Comparison of ENCODE assay signal across 27 cellular contexts in genomic region chr14:32043624-32044023, GRCh38. TPM values are rescaled to one million over a fixed set of nuclear protein-coding genes. Genes with fewer than 3 reads are reported as not detected.
DNase-seq lines count a peak whose midpoint lies in the region; ATAC-seq, FAIRE-seq and TF ChIP-seq lines count a peak whose summit lies in the region.
"Had no signal": no experiment of that assay in that cellular context is flagged by ENCODE, and none has a peak within 500 bp of the region (broad histone marks: within the 10 kb centered on the region; RNA-seq: fewer than 3 reads in every experiment).

No MANE protein-coding gene starts in this region.

- CTCF ChIA-PET in HepG2 (lab: Yijun Ruan, JAX; ENCODE audit: low intra/inter-chr PET ratio, low total read pairs), result no interaction called here
- CTCF ChIA-PET in SK-N-SH (lab: Yijun Ruan, JAX), result no interaction called here

- H2AFZ ChIP-seq in HepG2 (ENCODE audit: low read length), result no peak overlapping the region
- H2AFZ ChIP-seq in OCI-LY3 (ENCODE audit: low read depth, low read length), result no peak overlapping the region
- no peak overlapping the region for H2AFZ ChIP-seq in SK-N-SH (ENCODE audit: low read depth)
- H2AFZ ChIP-seq: PC-9 had no signal

- H3K27me3 ChIP-seq in right lobe of liver (no peaks in the 10 kb centered on the region), HepG2 (ENCODE audit: control insufficient read depth in 1 of 2, insufficient read depth in 2 of 2, low read length in 2 of 2) (no peaks in the 10 kb centered on the region), OCI-LY3 (ENCODE audit: low read depth, low read length) (peaks cover 30% of the 10 kb centered on the region), spleen (replicated peaks in 1 of 7) (no peaks in the 10 kb centered on the region), SK-N-SH (ENCODE audit: insufficient read depth) (no peaks in the 10 kb centered on the region)
- H3K27me3 ChIP-seq: gastrocnemius medialis, upper lobe of left lung had no signal

- in situ Hi-C loops in HepG2 (cut with HindIII; ENCODE audit: extremely low pct_ligation_motif_present, low pct_unique_long_range_greater_than_20kb), result no loop called here

- H3K9me2 ChIP-seq in SK-N-SH, result no peaks in the 10 kb centered on the region

- POLR2A ChIA-PET in HepG2 (lab: Yijun Ruan, JAX) (no interaction called here), SK-N-SH (lab: Yijun Ruan, JAX) (no interaction called here)

- H3K79me2 ChIP-seq in HepG2 (ENCODE audit: insufficient read depth, low read length), result no peaks in the 10 kb centered on the region
- H3K79me2 ChIP-seq in OCI-LY3 (ENCODE audit: low read length), result no peaks in the 10 kb centered on the region
- H3K79me2 ChIP-seq in SK-N-SH (ENCODE audit: insufficient read depth), result no peaks in the 10 kb centered on the region

- TF ChIP-seq RAD21 in HepG2 (CRISPR knock-in tag; IDR thresholded peaks at IDR 0.05), result no peak
- no peak for TF ChIP-seq RAD21 in SK-N-SH (IDR thresholded peaks at IDR 0.05; ENCODE audit: low read length)

- TF ChIP-seq CTCF in right lobe of liver (IDR thresholded peaks at IDR 0.05) (no peak), HepG2 (CRISPR knock-in tag; IDR thresholded peaks at IDR 0.05) (no peak), OCI-LY3 (IDR thresholded peaks at IDR 0.05; ENCODE audit: low read depth, low read length) (no peak), spleen (IDR thresholded peaks at IDR 0.05 in 8 of 11, conservative IDR thresholded peaks at IDR 0.05 in 3 of 11) (no peak), SK-N-SH (IDR thresholded peaks at IDR 0.05) (no peak)

- FAIRE-seq in HepG2 (lab: Jason Lieb, UNC), result no peak
- FAIRE-seq: colon, H1 had no signal

- H3K4me1 ChIP-seq in right lobe of liver (no peaks in the 10 kb centered on the region), HepG2 (ENCODE audit: insufficient read depth, low read length) (peaks cover 9% of the 10 kb centered on the region), OCI-LY3 (ENCODE audit: low read length) (peaks cover 31% of the 10 kb centered on the region), spleen (peaks cover 3 to 25% (median 9%) of the 10 kb centered on the region in 6 donors), SK-N-SH (ENCODE audit: control insufficient read depth in 1 of 2, insufficient read depth in 2 of 2, low read depth in 1 of 2, low read length in 1 of 2) (no peaks in the 10 kb centered on the region; a peak in 1 of 4 replicates)
- H3K4me1 ChIP-seq: gastrocnemius medialis, psoas muscle, upper lobe of left lung had no signal

- DNase-seq in right lobe of liver (no peak), HepG2 (ENCODE audit: low spot score) (no peak), medulla oblongata (ENCODE audit: extremely low spot score) (peak; percentile 79), spleen (no peak), SK-N-SH (no peak)
- DNase-seq in activated CD4-positive, alpha-beta T cell treated with anti-CD3 and anti-CD28 coated beads for 48 hours, result no peak
- DNase-seq: activated CD4-positive, CD25-positive, alpha-beta regulatory T cell treated with anti-CD3 and anti-CD28 coated beads, Interleukin-2, amount 50 U/mL, for 72 hours; activated CD8-positive, alpha-beta T cell treated with anti-CD3 and anti-CD28 coated beads for 36 hours; amniotic stem cell; DMS79; effector CD4-positive, alpha-beta T cell; gastrocnemius medialis; GDM1; HFFc6; left colon; NCI-H1694 treated with DMSO at 0.1 percent for 48 hours; NCI-H510A treated with DMSO at 0.1 percent for 48 hours; PC-9; psoas muscle; SHP77; stimulated activated naive B cell treated with anti-CD40 and anti-IgM and Interleukin-4, amounts not matched to agents 10 μg/mL and 1 μg/mL and 100 μg/mL, for 72 hours; upper lobe of left lung had no signal

- TF ChIP-seq POLR2A in right lobe of liver (IDR thresholded peaks at IDR 0.05) (no peak), HepG2 (IDR thresholded peaks at IDR 0.05; ENCODE audit: insufficient read depth in 1 of 2, low read depth in 2 of 2, low read length in 2 of 2) (no peak), spleen (IDR thresholded peaks at IDR 0.05) (peak in 1 of 3 donors; percentile 35)

- no peaks in the 10 kb centered on the region for H3K36me3 ChIP-seq in right lobe of liver
- no peaks in the 10 kb centered on the region for H3K36me3 ChIP-seq in HepG2 (replicated peaks in 1 of 2; ENCODE audit: control insufficient read depth in 1 of 2, insufficient read depth in 2 of 2, low read length in 2 of 2)
- H3K36me3 ChIP-seq in OCI-LY3 (replicated peaks; ENCODE audit: low read depth, low read length), result no peaks in the 10 kb centered on the region
- H3K36me3 ChIP-seq in spleen, result no peaks in the 10 kb centered on the region
- no peaks in the 10 kb centered on the region for H3K36me3 ChIP-seq in SK-N-SH (replicated peaks in 1 of 2; ENCODE audit: control insufficient read depth in 1 of 2, insufficient read depth in 2 of 2, low read length in 1 of 2)
- H3K36me3 ChIP-seq: gastrocnemius medialis, upper lobe of left lung had no signal

- WGBS in right lobe of liver (ENCODE audit: insufficient coverage, low coverage, low lambda C conversion rate, missing lambda C conversion rate), result 30% methylated on average over 4 of the region's 4 CpGs
- WGBS in HepG2 (ENCODE audit: low lambda C conversion rate), result 70% methylated on average over 4 of the region's 4 CpGs
- 24 to 45% (median 30%) methylated on average over 4 of the region's 4 CpGs for WGBS in spleen, 5 donors
- 87% methylated on average over 4 of the region's 4 CpGs for WGBS in SK-N-SH (ENCODE audit: low lambda C conversion rate)

- no peak overlapping the region for H3K4me3 ChIP-seq in right lobe of liver
- H3K4me3 ChIP-seq in HepG2 (replicated peaks in 1 of 3; ENCODE audit: insufficient read depth in 1 of 3, low read depth in 2 of 3, low read length in 3 of 3), result no peak overlapping the region
- H3K4me3 ChIP-seq in OCI-LY3 (ENCODE audit: low read length), result no peak overlapping the region
- H3K4me3 ChIP-seq in spleen, result peak overlapping the region in 4 of 8 donors; percentile 0 to 43 (median 8)
- no peak overlapping the region for H3K4me3 ChIP-seq in SK-N-SH (ENCODE audit: low read depth in 2 of 2, low read length in 1 of 2)
- H3K4me3 ChIP-seq: gastrocnemius medialis, PC-9, psoas muscle, upper lobe of left lung had no signal

- H3K9me3 ChIP-seq in right lobe of liver (no peaks in the 10 kb centered on the region), HepG2 (ENCODE audit: low read length) (no peaks in the 10 kb centered on the region), OCI-LY3 (ENCODE audit: insufficient read depth, low read length) (no peaks in the 10 kb centered on the region), spleen (no peaks in the 10 kb centered on the region), SK-N-SH (no peaks in the 10 kb centered on the region)
- H3K9me3 ChIP-seq: gastrocnemius medialis, psoas muscle, upper lobe of left lung had no signal

- peak; percentile 49 to 63 (median 56) for ATAC-seq in right lobe of liver
- no peak for ATAC-seq in HepG2
- no peak for ATAC-seq in GM18870 (IDR thresholded peaks at IDR 0.05; ENCODE audit: unreplicated experiment)
- ATAC-seq: activated CD8-positive, alpha-beta T cell treated with anti-CD3 and anti-CD28 coated beads for 36 hours; gastrocnemius medialis; left colon; psoas muscle had no signal

- H3F3A ChIP-seq in SK-N-SH (replicated peaks; ENCODE audit: insufficient read depth), result no peaks in the 10 kb centered on the region

- intact Hi-C loops in right lobe of liver (cut with DNase I), result no loop called here
- intact Hi-C loops in HepG2 (cut with micrococcal nuclease; ENCODE audit: unreplicated experiment), result no loop called here
- intact Hi-C loops in spleen (cut with DNase I; ENCODE audit: low total_unique reads), result no loop called here

- H3K27ac ChIP-seq in right lobe of liver (no peak overlapping the region), HepG2 (ENCODE audit: extremely low read length, insufficient read depth, low read length) (no peak overlapping the region), OCI-LY3 (ENCODE audit: low read length) (no peak overlapping the region), spleen (peak overlapping the region; percentile 1 to 82 (median 65)), SK-N-SH (ENCODE audit: low read depth in 2 of 2, low read length in 1 of 2) (no peak overlapping the region)
- H3K27ac ChIP-seq: C4-2B, gastrocnemius medialis, PC-9, psoas muscle, upper lobe of left lung had no signal

- no peak overlapping the region for H3K9ac ChIP-seq in HepG2 (ENCODE audit: insufficient read depth, low read depth, low read length)
- H3K9ac ChIP-seq in OCI-LY3 (ENCODE audit: low read length), result no peak overlapping the region
- H3K9ac ChIP-seq in SK-N-SH, result no peak overlapping the region

- TF ChIP-seq EP300 in HepG2 (IDR thresholded peaks at IDR 0.05; ENCODE audit: low read depth in 2 of 2, low read length in 2 of 2) (no peak), HepG2 (CRISPR knock-in tag; IDR thresholded peaks at IDR 0.05; ENCODE audit: borderline replicate concordance) (no peak), SK-N-SH (IDR thresholded peaks at IDR 0.05; ENCODE audit: borderline replicate concordance in 1 of 2, low read depth in 1 of 2, low read length in 1 of 2) (no peak)

- no TSS peak for BruUV-seq in HepG2 (replicated peaks; lab: Mats Ljungman, UMichigan)

- H4K20me1 ChIP-seq in HepG2 (ENCODE audit: insufficient read depth, low read length) (no peaks in the 10 kb centered on the region), OCI-LY3 (ENCODE audit: insufficient read depth, low read length) (no peaks in the 10 kb centered on the region), SK-N-SH (ENCODE audit: insufficient read depth) (no peaks in the 10 kb centered on the region)

- H3K4me2 ChIP-seq in HepG2 (ENCODE audit: low read depth, low read length) (no peak overlapping the region), OCI-LY3 (ENCODE audit: low read length) (peak overlapping the region; percentile 25), SK-N-SH (no peak overlapping the region)
- H3K4me2 ChIP-seq: PC-9 had no signal

RNA-seq across cellular contexts. Expression of gene ARHGAP5, which starts 33.5 kb away (rescaled TPM):
- total RNA-seq in right lobe of liver, result 10 to 100 TPM; 32.0 to 60.5 (median 50.1) TPM
- 144 and 251 TPM in 2 replicates for total RNA-seq in HepG2 (2016; rRNA removed; fragmentation: Illumina TruSeq; extraction: Trizol)
- 107 and 120 TPM in 2 replicates for total RNA-seq in HepG2 (2016; cell fraction: cytosol; rRNA removed; fragmentation: Illumina TruSeq; extraction: Trizol; ENCODE audit: low read depth)
- 143 and 234 TPM in 2 replicates for total RNA-seq in HepG2 (2016; cell fraction: insoluble cytoplasmic fraction; rRNA removed; fragmentation: Illumina TruSeq; extraction: Trizol)
- total RNA-seq in HepG2 (2016; cell fraction: membrane; rRNA removed; fragmentation: Illumina TruSeq; extraction: Trizol), result 251 and 354 TPM in 2 replicates
- total RNA-seq in HepG2 (2016; cell fraction: nucleus; rRNA removed; fragmentation: Illumina TruSeq; extraction: Trizol), result 126 and 127 TPM in 2 replicates
- polyA plus RNA-seq in HepG2 (2011; rRNA removed), result 33.2 and 33.7 TPM in 2 replicates
- polyA plus RNA-seq in HepG2 (2011; cell fraction: cytosol; rRNA removed), result 9.5 and 23.4 TPM in 2 replicates
- 16.4 and 21.5 TPM in 2 replicates for polyA plus RNA-seq in HepG2 (2011; cell fraction: nucleus; rRNA removed)
- 66.9 and 68.2 TPM in 2 replicates for polyA plus RNA-seq in HepG2 (2012)
- polyA plus RNA-seq in HepG2 (2016; cell fraction: cytosol; fragmentation: Illumina TruSeq; extraction: Trizol; ENCODE audit: low read depth), result 7.1 and 8.7 TPM in 2 replicates
- 97.2 and 109 TPM in 2 replicates for polyA plus RNA-seq in HepG2 (2016; cell fraction: insoluble cytoplasmic fraction; fragmentation: Illumina TruSeq; extraction: Trizol; ENCODE audit: low read depth)
- 24.4 and 27.7 TPM in 2 replicates for polyA plus RNA-seq in HepG2 (2016; cell fraction: membrane; fragmentation: Illumina TruSeq; extraction: Trizol; ENCODE audit: low read depth)
- 58.3 and 60.5 TPM in 2 replicates for polyA plus RNA-seq in HepG2 (2016; cell fraction: nucleus; fragmentation: Illumina TruSeq; extraction: Trizol; ENCODE audit: insufficient read depth, low read depth)
- polyA minus RNA-seq in HepG2 (2011; rRNA and poly(A)+ RNA removed; ENCODE audit: low replicate concordance), result 32.3 and 33.4 TPM in 2 replicates
- polyA minus RNA-seq in HepG2 (2011; cell fraction: cytosol; rRNA and poly(A)+ RNA removed), result 126 and 147 TPM in 2 replicates
- polyA minus RNA-seq in HepG2 (2011; cell fraction: nucleus; rRNA and poly(A)+ RNA removed), result 187 and 220 TPM in 2 replicates
- total RNA-seq in spleen, result 100 to 1,000 TPM; 103 to 189 (median 119) TPM
- 10 to 100 TPM; 10.1 to 16.5 (median 11.0) TPM for polyA plus RNA-seq in spleen
- 7.2 and 11.1 TPM in 2 replicates for polyA plus RNA-seq in SK-N-SH (2012; rRNA removed)
- 14.8 and 18.0 TPM in 2 replicates for polyA plus RNA-seq in SK-N-SH (2012; cell fraction: cytosol; rRNA removed)
- polyA plus RNA-seq in SK-N-SH (2012; cell fraction: nucleus; rRNA removed), result 3.8 and 12.3 TPM in 2 replicates

Comparison
In these comparisons a context has a peak if more than half of its experiments do, and no peak if none do; other contexts are left out.
1. ATAC-seq: peak in right lobe of liver (4 of 4); none in HepG2 (single experiment) and GM18870 (single experiment).
2. H3K27ac ChIP-seq: peak in spleen (8 of 8); none in right lobe of liver (0 of 3), HepG2 (single experiment), OCI-LY3 (single experiment) and SK-N-SH (0 of 2).